8 cellular contexts compared by ENCODE assay signal in genomic region chrX:136780738-136781137, GRCh38. TPM values are rescaled to one million over a fixed set of nuclear protein-coding genes. Genes with fewer than 3 reads are reported as not detected.
DNase-seq lines count a peak whose midpoint lies in the region; ATAC-seq and TF ChIP-seq lines count a peak whose summit lies in the region.

Gene ARHGEF6, minus strand, starts transcription at chrX:136780932. Its CDS starts 50 bp downstream, at chrX:136780882.

- H3K27me3 Mint-ChIP-seq in CD4-positive, CD25-positive, alpha-beta regulatory T cell: no peaks in the 10 kb centered on the region
- no peaks in the 10 kb centered on the region for H3K27me3 Mint-ChIP-seq in progenitor cell of endocrine pancreas

- 29 to 57% methylated on average over 1 to 10 of the region's 10 CpGs for WGBS in esophagus squamous epithelium, 2 donors

- DNase-seq in CD4-positive, CD25-positive, alpha-beta regulatory T cell: peak in 2 of 3 donors; percentile 45 to 84
- DNase-seq in esophagus squamous epithelium (lab: John Stamatoyannopoulos, UW) (no peak), progenitor cell of endocrine pancreas (ENCODE audit: low spot score, unreplicated experiment) (no peak), HEK293T (ENCODE audit: extremely low spot score) (no peak), NCI-H774 (lab: John Stamatoyannopoulos, UW) (no peak)
- peak in 1 of 2 donors; percentile 48 for DNase-seq in stimulated activated effector memory CD8-positive, alpha-beta T cell treated with anti-CD3 and anti-CD28 coated beads, Interleukin-12 subunit alpha, Interleukin-12 subunit beta, amount 100 ng/mL, for 72 hours (ENCODE audit: low spot score in 2 of 2)

- CTCF ChIA-PET in HEK293T (lab: Yijun Ruan, JAX): no interaction called here

- H3K9me3 ChIP-seq in CD4-positive, CD25-positive, alpha-beta regulatory T cell (ENCODE audit: control insufficient read depth in 2 of 2, low read length in 2 of 2): no peaks in the 10 kb centered on the region
- no peaks in the 10 kb centered on the region for H3K9me3 ChIP-seq in esophagus squamous epithelium

- POLR2A ChIA-PET in HEK293T (lab: Yijun Ruan, JAX): no interaction called here

- peak in 1 of 4 donors; percentile 12 for TF ChIP-seq POLR2A in esophagus squamous epithelium (IDR thresholded peaks at IDR 0.05)

- no peak for TF ChIP-seq CTCF in esophagus squamous epithelium (IDR thresholded peaks at IDR 0.05)
- no peak for TF ChIP-seq CTCF in progenitor cell of endocrine pancreas (IDR thresholded peaks at IDR 0.05; ENCODE audit: unreplicated experiment)

- peaks cover 17 to 58% (median 35%) of the 10 kb centered on the region in 4 donors for H3K4me1 Mint-ChIP-seq in CD4-positive, CD25-positive, alpha-beta regulatory T cell
- H3K4me1 Mint-ChIP-seq in stimulated activated effector memory CD8-positive, alpha-beta T cell treated with anti-CD3 and anti-CD28 coated beads, Interleukin-12 subunit alpha, Interleukin-12 subunit beta, amount 100 ng/mL, for 72 hours: peaks cover 44% of the 10 kb centered on the region
- H3K4me1 Mint-ChIP-seq in progenitor cell of endocrine pancreas (ENCODE audit: low read depth): no peaks in the 10 kb centered on the region

- H3K27ac ChIP-seq in CD4-positive, CD25-positive, alpha-beta regulatory T cell (ENCODE audit: insufficient read depth, low read length, poor library complexity, severe bottlenecking): peak within 1 kb of the TSS; percentile 87
- peak within 1 kb of the TSS in 3 of 4 donors; percentile 25 to 65 (median 46) for H3K27ac ChIP-seq in esophagus squamous epithelium

- H3K36me3 Mint-ChIP-seq in CD4-positive, CD25-positive, alpha-beta regulatory T cell: no peaks in the 10 kb centered on the region
- no peaks in the 10 kb centered on the region for H3K36me3 Mint-ChIP-seq in stimulated activated effector memory CD8-positive, alpha-beta T cell treated with anti-CD3 and anti-CD28 coated beads, Interleukin-12 subunit alpha, Interleukin-12 subunit beta, amount 100 ng/mL, for 72 hours
- no peaks in the 10 kb centered on the region for H3K36me3 Mint-ChIP-seq in progenitor cell of endocrine pancreas (ENCODE audit: insufficient read depth)

- peak within 1 kb of the TSS; percentile 97 for H3K4me3 ChIP-seq in CD4-positive, CD25-positive, alpha-beta regulatory T cell (ENCODE audit: low read depth, low read length)
- peak within 1 kb of the TSS in 3 of 4 donors; percentile 27 to 44 (median 29) for H3K4me3 ChIP-seq in esophagus squamous epithelium

- H3K36me3 ChIP-seq in CD4-positive, CD25-positive, alpha-beta regulatory T cell (ENCODE audit: control insufficient read depth, insufficient read depth, low read length): peaks cover 2% of the 10 kb centered on the region
- no peaks in the 10 kb centered on the region for H3K36me3 ChIP-seq in esophagus squamous epithelium

- H3K9me3 Mint-ChIP-seq in CD4-positive, CD25-positive, alpha-beta regulatory T cell: no peaks in the 10 kb centered on the region
- H3K9me3 Mint-ChIP-seq in stimulated activated effector memory CD8-positive, alpha-beta T cell treated with anti-CD3 and anti-CD28 coated beads, Interleukin-12 subunit alpha, Interleukin-12 subunit beta, amount 100 ng/mL, for 72 hours: no peaks in the 10 kb centered on the region
- peaks cover 15% of the 10 kb centered on the region for H3K9me3 Mint-ChIP-seq in progenitor cell of endocrine pancreas (ENCODE audit: low read depth)

- H3K27me3 ChIP-seq in CD4-positive, CD25-positive, alpha-beta regulatory T cell (ENCODE audit: control insufficient read depth, insufficient read depth, low read length): no peaks in the 10 kb centered on the region
- H3K27me3 ChIP-seq in esophagus squamous epithelium: no peaks in the 10 kb centered on the region

- peaks cover 23% of the 10 kb centered on the region for H3K4me1 ChIP-seq in CD4-positive, CD25-positive, alpha-beta regulatory T cell (ENCODE audit: control insufficient read depth, insufficient read depth, low read length, poor library complexity, severe bottlenecking)
- no peaks in the 10 kb centered on the region for H3K4me1 ChIP-seq in esophagus squamous epithelium

- intact Hi-C loops in esophagus squamous epithelium (cut with DNase I): no loop called here

- peak within 1 kb of the TSS; percentile 93 to 96 (median 96) for H3K4me3 Mint-ChIP-seq in CD4-positive, CD25-positive, alpha-beta regulatory T cell
- peak within 1 kb of the TSS; percentile 84 for H3K4me3 Mint-ChIP-seq in stimulated activated effector memory CD8-positive, alpha-beta T cell treated with anti-CD3 and anti-CD28 coated beads, Interleukin-12 subunit alpha, Interleukin-12 subunit beta, amount 100 ng/mL, for 72 hours
- H3K4me3 Mint-ChIP-seq in progenitor cell of endocrine pancreas (ENCODE audit: low read depth): no peak within 1 kb of the TSS

- peak within 1 kb of the TSS; percentile 83 to 91 (median 89) for H3K27ac Mint-ChIP-seq in CD4-positive, CD25-positive, alpha-beta regulatory T cell
- peak within 1 kb of the TSS; percentile 97 for H3K27ac Mint-ChIP-seq in stimulated activated effector memory CD8-positive, alpha-beta T cell treated with anti-CD3 and anti-CD28 coated beads, Interleukin-12 subunit alpha, Interleukin-12 subunit beta, amount 100 ng/mL, for 72 hours
- H3K27ac Mint-ChIP-seq in progenitor cell of endocrine pancreas: no peak within 1 kb of the TSS

- peak; percentile 74 to 81 for ATAC-seq in CD4-positive, CD25-positive, alpha-beta regulatory T cell (ENCODE audit: low read depth in 2 of 2)
- peak; percentile 43 for ATAC-seq in GM21529 (IDR thresholded peaks at IDR 0.05; ENCODE audit: unreplicated experiment)
- ATAC-seq in SK-N-SH treated with all-trans-retinoic acid at 6 μM for 48 hours: peak; percentile 81
- ATAC-seq in stimulated activated effector memory CD8-positive, alpha-beta T cell treated with anti-CD3 and anti-CD28 coated beads, Interleukin-12 subunit alpha, Interleukin-12 subunit beta, amount 100 ng/mL, for 72 hours: peak; percentile 72

TF ChIP-seq in SK-N-SH treated with all-trans-retinoic acid at 6 μM for 48 hours, 23 proteins besides CTCF, POLR2A, EP300 and RAD21:
- no peak for TF ChIP-seq ZC3H10 (CRISPR knock-in tag; IDR thresholded peaks at IDR 0.05)

TF ChIP-seq in HEK293T, 16 proteins besides CTCF, POLR2A, EP300 and RAD21:
- TF ChIP-seq HDGF (IDR thresholded peaks at IDR 0.05; ENCODE audit: borderline replicate concordance): no peak
- no peak for TF ChIP-seq ELF4 (IDR thresholded peaks at IDR 0.05)
- no peak for TF ChIP-seq ARNT (IDR thresholded peaks at IDR 0.05)
- TF ChIP-seq ZNF384 (IDR thresholded peaks at IDR 0.05): no peak
- no peak for TF ChIP-seq CTBP1 (IDR thresholded peaks at IDR 0.05; ENCODE audit: borderline replicate concordance)

RNA-seq across cellular contexts. Expression of gene ARHGEF6, which starts in this region (rescaled TPM):
- total RNA-seq in CD4-positive, CD25-positive, alpha-beta regulatory T cell: 87.8 TPM
- 100 to 1,000 TPM in 1 of 4 donors, 10 to 100 TPM in 3; 83.0 to 111 (median 86.9) TPM for polyA plus RNA-seq in CD4-positive, CD25-positive, alpha-beta regulatory T cell
- total RNA-seq in esophagus squamous epithelium (10 to 100 TPM in 1 of 4 donors, 1 to 10 TPM in 2, under 1 TPM in 1; 0.61 to 10.5 (median 2.9) TPM), progenitor cell of endocrine pancreas (0.31 and 0.42 TPM in 2 replicates)

Comparison
In these comparisons a context has a peak if more than half of its experiments do, and no peak if none do; other contexts are left out.
1. DNase-seq: peak in CD4-positive, CD25-positive, alpha-beta regulatory T cell (2 of 3); none in esophagus squamous epithelium (single experiment), progenitor cell of endocrine pancreas (single experiment), HEK293T (single experiment) and NCI-H774 (single experiment).
2. Peak in every context shown above with its lines, with median percentiles within 50 percentile points of each other: ATAC-seq.